8 cellular contexts compared by ENCODE assay signal in the genomic region with DNA sequence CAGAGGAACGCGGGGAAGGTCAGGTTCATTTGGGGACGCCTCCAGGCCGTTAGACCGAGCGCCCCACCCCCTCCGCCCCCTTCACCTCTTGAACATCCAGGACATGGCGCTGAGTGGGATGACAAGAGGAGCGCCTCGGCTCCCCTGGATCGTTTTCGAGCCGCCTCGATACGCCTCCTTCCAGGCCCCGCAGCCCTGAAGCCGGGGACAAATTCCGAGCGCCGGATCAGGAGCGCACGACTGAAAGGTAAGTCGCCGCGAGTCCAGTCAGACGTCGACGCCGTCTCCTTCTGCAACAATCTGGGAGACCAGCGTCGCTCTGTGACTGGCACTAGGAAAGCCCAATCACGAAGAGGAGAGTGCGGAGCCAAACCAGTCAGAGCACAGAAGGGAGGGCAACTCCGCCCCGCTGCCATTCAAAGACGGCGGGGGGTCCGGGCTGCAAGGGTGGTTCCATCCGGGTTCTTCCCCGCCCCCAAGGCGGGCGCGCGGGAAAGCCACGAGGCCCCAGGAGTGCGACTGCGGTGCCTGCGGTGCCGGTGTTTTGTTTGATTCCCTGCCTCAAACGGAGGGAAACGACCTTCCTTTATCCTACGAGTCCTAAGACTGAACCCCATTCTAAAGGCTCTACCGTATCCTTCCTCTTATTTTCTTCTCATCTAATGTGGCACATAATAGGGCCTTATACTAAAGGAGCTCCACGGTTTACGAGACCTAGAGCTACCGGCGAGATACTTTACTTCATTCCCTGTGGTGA. TPM values are rescaled to one million over a fixed set of nuclear protein-coding genes. Genes with fewer than 3 reads are reported as not detected.
DNase-seq lines count a peak whose midpoint lies in the region; ATAC-seq, FAIRE-seq and TF ChIP-seq lines count a peak whose summit lies in the region.

A gene with protein sequence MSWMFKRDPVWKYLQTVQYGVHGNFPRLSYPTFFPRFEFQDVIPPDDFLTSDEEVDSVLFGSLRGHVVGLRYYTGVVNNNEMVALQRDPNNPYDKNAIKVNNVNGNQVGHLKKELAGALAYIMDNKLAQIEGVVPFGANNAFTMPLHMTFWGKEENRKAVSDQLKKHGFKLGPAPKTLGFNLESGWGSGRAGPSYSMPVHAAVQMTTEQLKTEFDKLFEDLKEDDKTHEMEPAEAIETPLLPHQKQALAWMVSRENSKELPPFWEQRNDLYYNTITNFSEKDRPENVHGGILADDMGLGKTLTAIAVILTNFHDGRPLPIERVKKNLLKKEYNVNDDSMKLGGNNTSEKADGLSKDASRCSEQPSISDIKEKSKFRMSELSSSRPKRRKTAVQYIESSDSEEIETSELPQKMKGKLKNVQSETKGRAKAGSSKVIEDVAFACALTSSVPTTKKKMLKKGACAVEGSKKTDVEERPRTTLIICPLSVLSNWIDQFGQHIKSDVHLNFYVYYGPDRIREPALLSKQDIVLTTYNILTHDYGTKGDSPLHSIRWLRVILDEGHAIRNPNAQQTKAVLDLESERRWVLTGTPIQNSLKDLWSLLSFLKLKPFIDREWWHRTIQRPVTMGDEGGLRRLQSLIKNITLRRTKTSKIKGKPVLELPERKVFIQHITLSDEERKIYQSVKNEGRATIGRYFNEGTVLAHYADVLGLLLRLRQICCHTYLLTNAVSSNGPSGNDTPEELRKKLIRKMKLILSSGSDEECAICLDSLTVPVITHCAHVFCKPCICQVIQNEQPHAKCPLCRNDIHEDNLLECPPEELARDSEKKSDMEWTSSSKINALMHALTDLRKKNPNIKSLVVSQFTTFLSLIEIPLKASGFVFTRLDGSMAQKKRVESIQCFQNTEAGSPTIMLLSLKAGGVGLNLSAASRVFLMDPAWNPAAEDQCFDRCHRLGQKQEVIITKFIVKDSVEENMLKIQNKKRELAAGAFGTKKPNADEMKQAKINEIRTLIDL (minus strand): TSS at position 302 of the 757 bp plus-strand sequence. CDS start 197 bp downstream, at position 105.

- no peak within 1 kb of the TSS for H3K23ac ChIP-seq in H1 (ENCODE audit: insufficient read length)

- DNase-seq in CD4-positive, alpha-beta memory T cell = peak; percentile 88 to 92 (median 91)
- peak; percentile 97 for DNase-seq in HPDE6-E6E7 (ENCODE audit: extremely low spot score)
- DNase-seq in NK-92 treated with Interleukin-12 subunit alpha and Interleukin-12 subunit beta, amount 100 ng/mL, for 24 hours (lab: John Stamatoyannopoulos, UW) = peak; percentile 95
- peak; percentile 82 to 85 for DNase-seq in activated CD8-positive, alpha-beta memory T cell treated with anti-CD3 and anti-CD28 coated beads for 4 hours (ENCODE audit: low read depth in 2 of 2)
- DNase-seq in H1 (ENCODE audit: low read depth in 1 of 2, low spot score in 2 of 2) = peak; percentile 94 to 99
- peak; percentile 79 to 80 for DNase-seq in memory B cell (ENCODE audit: low spot score in 2 of 2)
- peak; percentile 69 for DNase-seq in stimulated activated CD8-positive, alpha-beta memory T cell treated with anti-CD3 and anti-CD28 coated beads, Interleukin-12 subunit alpha, Interleukin-12 subunit beta, amount 100 ng/mL, for 24 hours (ENCODE audit: extremely low read depth)

- H2BK120ac ChIP-seq in H1 (replicated peaks; ENCODE audit: low read depth, low read length) = peak within 1 kb of the TSS; percentile 12

- TF ChIP-seq RAD21 in H1 (IDR thresholded peaks at IDR 0.05 in 1 of 2, conservative IDR thresholded peaks at IDR 0.05 in 1 of 2; ENCODE audit: low read depth in 2 of 2, low read length in 2 of 2) = no peak

- no peak within 1 kb of the TSS for H3K56ac ChIP-seq in H1 (replicated peaks; ENCODE audit: insufficient read length, low read depth, low read length)

- no peak for TF ChIP-seq CTCF in H1 (IDR thresholded peaks at IDR 0.05; ENCODE audit: control extremely low read depth in 1 of 3, insufficient read depth in 1 of 3, low read depth in 1 of 3, low read length in 3 of 3)

- peaks cover 19% of the 10 kb centered on the region for H3K4me1 ChIP-seq in CD4-positive, alpha-beta memory T cell (ENCODE audit: insufficient read depth, low read length)
- peaks cover 0 to 5% (median under 1%) of the 10 kb centered on the region in 4 experiments; a peak in 4 of 7 replicates for H3K4me1 ChIP-seq in H1 (replicated peaks in 1 of 4; ENCODE audit: control insufficient read depth in 3 of 4, insufficient read depth in 4 of 4, low read length in 3 of 4)

- peaks cover 12 to 25% (median 16%) of the 10 kb centered on the region in 4 donors for H3K4me1 Mint-ChIP-seq in CD4-positive, alpha-beta memory T cell
- H3K4me1 Mint-ChIP-seq in memory B cell = peaks cover 26% of the 10 kb centered on the region

- peak in 1 of 2 experiments; percentile 62; a peak in 1 of 3 replicates for TF ChIP-seq EP300 in H1 (IDR thresholded peaks at IDR 0.05; ENCODE audit: borderline replicate concordance in 1 of 2, low read depth in 2 of 2, low read length in 2 of 2)

- 0 out of 2 replicates have a peak within 1 kb of the TSS, but pooled peaks have one; percentile 49 for H2AK5ac ChIP-seq in H1 (ENCODE audit: low read depth, low read length)

- H3K4me3 ChIP-seq in CD4-positive, alpha-beta memory T cell (ENCODE audit: low read length in 2 of 2) = peak within 1 kb of the TSS; percentile 73 to 99
- H3K4me3 ChIP-seq in H1 (ENCODE audit: extremely low read depth in 1 of 4, insufficient read depth in 2 of 4, low read depth in 3 of 4, low read length in 4 of 4) = peak within 1 kb of the TSS; percentile 44 to 88 (median 84)

- peaks cover 0 to 7% of the 10 kb centered on the region in 2 experiments for H4K20me1 ChIP-seq in H1 (replicated peaks in 1 of 2; ENCODE audit: control insufficient read depth in 1 of 2, insufficient read depth in 2 of 2, low read length in 2 of 2)

- no peaks in the 10 kb centered on the region for H3K9me3 ChIP-seq in CD4-positive, alpha-beta memory T cell (ENCODE audit: control insufficient read depth in 1 of 2, low read length in 2 of 2)
- H3K9me3 ChIP-seq in H1 (ENCODE audit: insufficient read depth in 2 of 2, low read depth in 1 of 2, low read length in 1 of 2) = peaks cover 0 to 6% of the 10 kb centered on the region in 2 experiments; a peak in 1 of 4 replicates

- intact Hi-C loops in CD4-positive, alpha-beta memory T cell (cut with micrococcal nuclease) = loop anchor here (1.0 kb wide), 3 partner anchors 43 to 666 kb away; a partner anchor contains a TSS

- peak within 1 kb of the TSS; percentile 81 for H2BK5ac ChIP-seq in H1 (ENCODE audit: low read depth, low read length)

- no peaks in the 10 kb centered on the region for H3K9me3 Mint-ChIP-seq in CD4-positive, alpha-beta memory T cell
- no peaks in the 10 kb centered on the region for H3K9me3 Mint-ChIP-seq in memory B cell

- H3K79me1 ChIP-seq in H1 (ENCODE audit: low read depth, low read length) = peaks cover 3% of the 10 kb centered on the region; the same call in 1 of the 2 replicates

- H2BK15ac ChIP-seq in H1 (ENCODE audit: low read length) = 0 out of 2 replicates have a peak within 1 kb of the TSS, but pooled peaks have one; percentile 81

- peak; percentile 47 to 71 for TF ChIP-seq POLR2A in H1 (IDR thresholded peaks at IDR 0.05; ENCODE audit: control extremely low read depth in 1 of 2, low read depth in 2 of 2, low read length in 2 of 2)

- peaks cover 0 to 33% of the 10 kb centered on the region in 2 experiments; a peak in 2 of 4 replicates for H3K79me2 ChIP-seq in H1 (ENCODE audit: control insufficient read depth in 1 of 2, insufficient read depth in 2 of 2, low read length in 2 of 2)

- H3K9ac ChIP-seq in H1 (replicated peaks in 1 of 4; ENCODE audit: extremely low read depth in 1 of 4, low read depth in 3 of 4, low read length in 3 of 4) = peak within 1 kb of the TSS in 3 of 4 experiments; percentile 52 to 80 (median 77); a peak in 5 of 7 replicates

- 9% methylated on average over 47 of the region's 57 CpGs; no CpG with 5 or more reads in 1 of the 2 experiments for WGBS in H1 (ENCODE audit: extremely low coverage in 1 of 2, insufficient coverage in 1 of 2, insufficient read length in 1 of 2, insufficient replicate concordance in 2 of 2, low coverage in 1 of 2, low lambda C conversion rate in 2 of 2, missing lambda C conversion rate in 1 of 2), 2 experiments

- peak within 1 kb of the TSS; percentile 83 for H4K91ac ChIP-seq in H1 (replicated peaks; ENCODE audit: insufficient read length, low read length)

- POLR2A ChIA-PET in CD4-positive, alpha-beta memory T cell (lab: Charles Lee; ENCODE audit: partially characterized antibody) = interaction anchor here (0.5 to 2.0 kb wide), 6 partner anchors 20 to 665 kb away, joined by 3 to 9 read pairs (median 4); a partner anchor contains a TSS
- POLR2A ChIA-PET in H1 (lab: Charles Lee; ENCODE audit: partially characterized antibody) = interaction anchor here (0.7 to 1.8 kb wide), 5 partner anchors 11 to 95 kb away, joined by 3 to 5 read pairs (median 3); a partner anchor contains a TSS

- peak within 1 kb of the TSS; percentile 66 to 94 (median 94) for H3K27ac Mint-ChIP-seq in CD4-positive, alpha-beta memory T cell
- H3K27ac Mint-ChIP-seq in memory B cell = peak within 1 kb of the TSS; percentile 82

- no peak within 1 kb of the TSS for H2BK20ac ChIP-seq in H1 (ENCODE audit: low read length)

- peak within 1 kb of the TSS; percentile 65 for H3K4ac ChIP-seq in H1 (replicated peaks; ENCODE audit: insufficient read length, low read depth, low read length)

- H3K14ac ChIP-seq in H1 (ENCODE audit: insufficient read length) = no peak within 1 kb of the TSS

- H3K4me3 Mint-ChIP-seq in CD4-positive, alpha-beta memory T cell = peak within 1 kb of the TSS; percentile 90 to 99 (median 97)
- peak within 1 kb of the TSS; percentile 97 for H3K4me3 Mint-ChIP-seq in memory B cell

- no peaks in the 10 kb centered on the region for H3K36me3 ChIP-seq in CD4-positive, alpha-beta memory T cell (ENCODE audit: insufficient read depth, low read length)
- H3K36me3 ChIP-seq in H1 (ENCODE audit: control insufficient read depth in 2 of 4, insufficient read depth in 4 of 4, low read length in 3 of 4) = peaks cover 0 to 24% (median 1%) of the 10 kb centered on the region in 4 experiments; a peak in 4 of 8 replicates

- peaks cover 0 to 6% of the 10 kb centered on the region in 2 donors for H3K36me3 Mint-ChIP-seq in CD4-positive, alpha-beta memory T cell
- peaks cover 5% of the 10 kb centered on the region for H3K36me3 Mint-ChIP-seq in memory B cell

- H2BK12ac ChIP-seq in H1 (ENCODE audit: low read depth, low read length) = 0 out of 2 replicates have a peak within 1 kb of the TSS, but pooled peaks have one; percentile 29

- ATAC-seq in GM19463 (IDR thresholded peaks at IDR 0.05; ENCODE audit: unreplicated experiment) = peak; percentile 98
- ATAC-seq in memory B cell (ENCODE audit: low read depth) = peak; percentile 94

- peaks cover 8% of the 10 kb centered on the region; the same call in 1 of the 2 replicates for H3K23me2 ChIP-seq in H1 (ENCODE audit: low read depth, low read length)

- FAIRE-seq in H1 (lab: Jason Lieb, UNC) = peak; percentile 13

- peak within 1 kb of the TSS; percentile 87 for H4K8ac ChIP-seq in H1 (ENCODE audit: extremely low read depth, insufficient read depth, low read length)

- peak within 1 kb of the TSS; percentile 34 for H4K5ac ChIP-seq in H1 (ENCODE audit: insufficient read length, low read depth, low read length)

- peak within 1 kb of the TSS; percentile 75 for H3K18ac ChIP-seq in H1 (ENCODE audit: extremely low read depth, low read length)

- H3K27ac ChIP-seq in CD4-positive, alpha-beta memory T cell (ENCODE audit: low read depth, low read length) = peak within 1 kb of the TSS; percentile 46
- peak within 1 kb of the TSS; percentile 63 for H3K27ac ChIP-seq in H1 (ENCODE audit: low read depth, low read length)

- H3K27me3 ChIP-seq in CD4-positive, alpha-beta memory T cell (ENCODE audit: insufficient read depth, low read length) = no peaks in the 10 kb centered on the region
- H3K27me3 ChIP-seq in H1 (replicated peaks in 1 of 4; ENCODE audit: control insufficient read depth in 3 of 4, extremely low read depth in 1 of 4, insufficient read depth in 3 of 4, low read length in 3 of 4) = peaks cover 0 to 8% (median 2%) of the 10 kb centered on the region in 4 experiments; a peak in 4 of 7 replicates

- peak within 1 kb of the TSS; percentile 89 for H2AFZ ChIP-seq in H1 (ENCODE audit: low read length)

- no peaks in the 10 kb centered on the region for H3K27me3 Mint-ChIP-seq in CD4-positive, alpha-beta memory T cell
- no peaks in the 10 kb centered on the region for H3K27me3 Mint-ChIP-seq in memory B cell

- CTCF ChIA-PET in CD4-positive, alpha-beta memory T cell (lab: Charles Lee; ENCODE audit: partially characterized antibody) = interaction anchor here (0.6 to 0.9 kb wide), 2 partner anchors 14 to 572 kb away, joined by 3 to 4 read pairs; no protein-coding TSS in a partner anchor
- CTCF ChIA-PET in H1 (lab: Charles Lee; ENCODE audit: partially characterized antibody) = interaction anchor here (0.7 to 1.8 kb wide), 5 partner anchors 14 to 267 kb away, joined by 3 to 8 read pairs (median 4); no protein-coding TSS in a partner anchor

- H3K4me2 ChIP-seq in H1 (ENCODE audit: insufficient read depth in 1 of 2, low read depth in 2 of 2, low read length in 2 of 2) = peak within 1 kb of the TSS; percentile 63 to 94

RNA-seq across cellular contexts. Expression of the gene that starts here (rescaled TPM):
- 10 to 100 TPM; 20.0 to 22.8 TPM for total RNA-seq in CD4-positive, alpha-beta memory T cell
- polyA plus RNA-seq in CD4-positive, alpha-beta memory T cell = 10 to 100 TPM; 15.0 to 17.1 TPM
- 56.8 and 60.3 TPM in 2 replicates for total RNA-seq in H1 (2021; fragmentation: NEBNext Ultra II Directional; extraction: Animal tissue kit (Norgen Biotek cat#: 25700))
- 18.1 and 21.9 TPM in 2 replicates for polyA plus RNA-seq in H1 (2011; rRNA removed)
- 20.3 TPM for polyA plus RNA-seq in H1 (2011; cell fraction: cytosol; rRNA removed)
- 27.9 TPM for polyA plus RNA-seq in H1 (2011; cell fraction: nucleus; rRNA removed)
- polyA plus RNA-seq in H1 (2012, experiment 1 of 2) = 17.3 to 35.0 TPM (median 25.6 TPM) in 4 replicates
- 1.9 TPM for polyA plus RNA-seq in H1 (2012, experiment 2 of 2)
- 27.3 TPM for polyA plus RNA-seq in H1 (2013, experiment 1 of 2)
- polyA plus RNA-seq in H1 (2013, experiment 2 of 2) = 26.5 TPM
- 30.2 and 34.8 TPM in 2 replicates for polyA minus RNA-seq in H1 (2011; rRNA and poly(A)+ RNA removed)
- polyA minus RNA-seq in H1 (2011; cell fraction: cytosol; rRNA and poly(A)+ RNA removed) = 26.0 TPM
- 62.6 TPM for polyA minus RNA-seq in H1 (2011; cell fraction: nucleus; rRNA and poly(A)+ RNA removed)

Comparison
In these comparisons a context has a peak if more than half of its experiments do, and no peak if none do; other contexts are left out.
1. Peak in every context shown above with its lines: DNase-seq, ATAC-seq, H3K4me3 ChIP-seq and H3K27ac ChIP-seq.